1 cellular context compared by ENCODE assay signal in genomic region chr7:149817836-149818535, GRCh38.
A peak's percentile ranks its signal among the peaks of the same experiment; 100 is the strongest.
TF ChIP-seq lines count a peak whose summit lies in the region.

No MANE protein-coding gene starts in this region.

TF ChIP-seq in K562, 482 proteins besides CTCF, POLR2A, EP300 and RAD21:
- TF ChIP-seq NFIX (CRISPR knock-in tag; IDR thresholded peaks at IDR 0.05; ENCODE audit: low read depth) (no peak), ZNF324 (CRISPR knock-in tag; IDR thresholded peaks at IDR 0.05) (no peak), ASH1L (IDR thresholded peaks at IDR 0.05; ENCODE audit: borderline replicate concordance, low read depth, partially characterized antibody) (no peak), CBX1 (IDR thresholded peaks at IDR 0.05; ENCODE audit: low read depth) (no peak), ADNP (tag; IDR thresholded peaks at IDR 0.05) (no peak), ZNF232 (CRISPR knock-in tag; IDR thresholded peaks at IDR 0.05) (no peak), ARID4B (CRISPR knock-in tag; IDR thresholded peaks at IDR 0.05) (peak; percentile 42; the same call in 1 of the 2 replicates)
- TF ChIP-seq, protein P1, sequence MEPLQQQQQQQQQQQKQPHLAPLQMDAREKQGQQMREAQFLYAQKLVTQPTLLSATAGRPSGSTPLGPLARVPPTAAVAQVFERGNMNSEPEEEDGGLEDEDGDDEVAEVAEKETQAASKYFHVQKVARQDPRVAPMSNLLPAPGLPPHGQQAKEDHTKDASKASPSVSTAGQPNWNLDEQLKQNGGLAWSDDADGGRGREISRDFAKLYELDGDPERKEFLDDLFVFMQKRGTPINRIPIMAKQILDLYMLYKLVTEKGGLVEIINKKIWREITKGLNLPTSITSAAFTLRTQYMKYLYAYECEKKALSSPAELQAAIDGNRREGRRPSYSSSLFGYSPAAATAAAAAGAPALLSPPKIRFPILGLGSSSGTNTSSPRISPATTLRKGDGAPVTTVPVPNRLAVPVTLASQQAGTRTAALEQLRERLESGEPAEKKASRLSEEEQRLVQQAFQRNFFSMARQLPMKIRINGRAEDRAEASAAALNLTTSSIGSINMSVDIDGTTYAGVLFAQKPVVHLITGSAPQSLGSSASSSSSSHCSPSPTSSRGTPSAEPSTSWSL (CRISPR knock-in tag; IDR thresholded peaks at IDR 0.05; ENCODE audit: borderline replicate concordance) = no peak
